29 cellular contexts compared by ENCODE assay signal in genomic region chr5:9380108-9380507, GRCh38.
DNase-seq lines count a peak whose midpoint lies in the region; ATAC-seq and TF ChIP-seq lines count a peak whose summit lies in the region.
"Had no signal": no experiment of that assay in that cellular context is flagged by ENCODE, and none has a peak within 500 bp of the region (broad histone marks: within the 10 kb centered on the region; RNA-seq: fewer than 3 reads in every experiment).

No MANE protein-coding gene starts in this region.

- H3K4me3 ChIP-seq in fibroblast of villous mesenchyme (ENCODE audit: low read depth, low read length) = no peak overlapping the region
- H3K4me3 ChIP-seq: BLaER1 treated with 17β-estradiol and CSF1 and Interleukin-3, amounts not matched to agents 10 nM and 100 nM; lung; MG63; right lobe of liver; upper lobe of left lung had no signal

- H3K4me1 Mint-ChIP-seq in type B pancreatic cell (ENCODE audit: unreplicated experiment) = peaks cover 12% of the 10 kb centered on the region
- H3K4me1 Mint-ChIP-seq in activated T-cell treated with anti-CD3 and anti-CD28 coated beads, Interleukin-2, amount 50 U/mL, for 72 hours (ENCODE audit: low read depth) = no peaks in the 10 kb centered on the region
- H3K4me1 Mint-ChIP-seq: activated T-helper 17 cell treated with anti-CD3 and anti-CD28 coated beads, Interleukin-2, amount 50 U/mL, for 72 hours; stimulated activated effector memory CD8-positive, alpha-beta T cell treated with anti-CD3 and anti-CD28 coated beads, Interleukin-12 subunit alpha, Interleukin-12 subunit beta, amount 100 ng/mL, for 72 hours had no signal

- H3K27me3 Mint-ChIP-seq in type B pancreatic cell = no peaks in the 10 kb centered on the region
- H3K27me3 Mint-ChIP-seq in activated T-cell treated with anti-CD3 and anti-CD28 coated beads, Interleukin-2, amount 50 U/mL, for 72 hours (ENCODE audit: low read depth) = no peaks in the 10 kb centered on the region
- H3K27me3 Mint-ChIP-seq: activated CD4-positive, alpha-beta memory T cell treated with anti-CD3 and anti-CD28 coated beads for 36 hours; activated T-helper 17 cell treated with anti-CD3 and anti-CD28 coated beads, Interleukin-2, amount 50 U/mL, for 72 hours; dendritic cell treated with granulocyte-macrophage colony-stimulating factor and Interleukin-4, amounts not matched to agents 40 ng/mL and 50 ng/mL, for 4 days had no signal

- no peak for ATAC-seq in GM18502 (IDR thresholded peaks at IDR 0.05; ENCODE audit: poor library complexity, unreplicated experiment)
- ATAC-seq in activated T-cell treated with anti-CD3 and anti-CD28 coated beads, Interleukin-2, amount 50 U/mL, for 72 hours (replicated peaks in 1 of 2) = no peak
- ATAC-seq: activated CD4-positive, CD25-positive, alpha-beta regulatory T cell treated with anti-CD3 and anti-CD28 coated beads, Interleukin-2, amount 50 U/mL, for 24 hours; activated naive CD4-positive, alpha-beta T cell treated with anti-CD3 and anti-CD28 coated beads, Interleukin-2, amount 50 U/mL, for 72 hours; activated T-helper 17 cell treated with anti-CD3 and anti-CD28 coated beads, Interleukin-2, amount 50 U/mL, for 72 hours; stimulated activated effector memory CD8-positive, alpha-beta T cell treated with anti-CD3 and anti-CD28 coated beads, Interleukin-12 subunit alpha, Interleukin-12 subunit beta, amount 100 ng/mL, for 72 hours had no signal

- H3K9me3 Mint-ChIP-seq in type B pancreatic cell = peaks cover 13% of the 10 kb centered on the region
- H3K9me3 Mint-ChIP-seq in activated T-cell treated with anti-CD3 and anti-CD28 coated beads, Interleukin-2, amount 50 U/mL, for 72 hours = peaks cover 2 to 14% of the 10 kb centered on the region in 2 donors
- H3K9me3 Mint-ChIP-seq: dendritic cell treated with granulocyte-macrophage colony-stimulating factor and Interleukin-4, amounts not matched to agents 40 ng/mL and 50 ng/mL, for 4 days; neural crest cell had no signal

- H3K4me3 Mint-ChIP-seq in type B pancreatic cell = peak overlapping the region; percentile 7
- H3K4me3 Mint-ChIP-seq in activated T-cell treated with anti-CD3 and anti-CD28 coated beads, Interleukin-2, amount 50 U/mL, for 72 hours = no peak overlapping the region
- H3K4me3 Mint-ChIP-seq: activated CD4-positive, alpha-beta memory T cell treated with anti-CD3 and anti-CD28 coated beads for 36 hours; activated T-helper 17 cell treated with anti-CD3 and anti-CD28 coated beads, Interleukin-2, amount 50 U/mL, for 72 hours; dendritic cell treated with granulocyte-macrophage colony-stimulating factor and Interleukin-4, amounts not matched to agents 40 ng/mL and 50 ng/mL, for 4 days; neural crest cell; stimulated activated effector memory CD8-positive, alpha-beta T cell treated with anti-CD3 and anti-CD28 coated beads, Interleukin-12 subunit alpha, Interleukin-12 subunit beta, amount 100 ng/mL, for 72 hours had no signal

- H3K27ac Mint-ChIP-seq in type B pancreatic cell = peak overlapping the region; percentile 78
- no peak overlapping the region for H3K27ac Mint-ChIP-seq in activated T-cell treated with anti-CD3 and anti-CD28 coated beads, Interleukin-2, amount 50 U/mL, for 72 hours
- H3K27ac Mint-ChIP-seq: activated CD4-positive, alpha-beta memory T cell treated with anti-CD3 and anti-CD28 coated beads for 36 hours; activated naive CD4-positive, alpha-beta T cell treated with anti-CD3 and anti-CD28 coated beads, Interleukin-2, amount 50 U/mL, for 72 hours; activated T-helper 17 cell treated with anti-CD3 and anti-CD28 coated beads, Interleukin-2, amount 50 U/mL, for 72 hours; dendritic cell treated with granulocyte-macrophage colony-stimulating factor and Interleukin-4, amounts not matched to agents 40 ng/mL and 50 ng/mL, for 4 days; stimulated activated effector memory CD8-positive, alpha-beta T cell treated with anti-CD3 and anti-CD28 coated beads, Interleukin-12 subunit alpha, Interleukin-12 subunit beta, amount 100 ng/mL, for 72 hours had no signal

- peak; percentile 44 for DNase-seq in HT1080 (ENCODE audit: low read depth)
- DNase-seq in amniotic epithelial cell (ENCODE audit: low read depth) = peak; percentile 91
- peak; percentile 44 for DNase-seq in fibroblast of villous mesenchyme (ENCODE audit: low read depth)
- DNase-seq in type B pancreatic cell (ENCODE audit: extremely low spot score, unreplicated experiment) = no peak
- no peak for DNase-seq in HK-2 (ENCODE audit: unreplicated experiment)
- no peak for DNase-seq in activated T-cell treated with anti-CD3 and anti-CD28 coated beads, Interleukin-2, amount 50 U/mL, for 72 hours
- DNase-seq in C1 segment of cervical spinal cord (lab: John Stamatoyannopoulos, UW) = no peak
- DNase-seq: activated CD4-positive, alpha-beta memory T cell treated with anti-CD3 and anti-CD28 coated beads for 36 hours; activated CD8-positive, alpha-beta memory T cell treated with anti-CD3 and anti-CD28 coated beads, Interleukin-2, amount 50 U/mL, for 48 hours; anterior cingulate cortex; central memory CD4-positive, alpha-beta T cell; COR-L47; DMS79; MG63; NCI-H1105 treated with DMSO at 0.1 percent for 48 hours; NCI-H1930; NCI-H524 treated with DMSO at 0.1 percent for 48 hours; right lobe of liver; stimulated activated CD4-positive, alpha-beta T cell treated with anti-CD3 and anti-CD28 coated beads, Interleukin-4, amount 100 ng/mL, for 24 hours; upper lobe of left lung had no signal

- H3K36me3 Mint-ChIP-seq in type B pancreatic cell = peaks cover 53% of the 10 kb centered on the region
- H3K36me3 Mint-ChIP-seq in activated T-cell treated with anti-CD3 and anti-CD28 coated beads, Interleukin-2, amount 50 U/mL, for 72 hours (ENCODE audit: insufficient read depth in 2 of 2) = no peaks in the 10 kb centered on the region
- H3K36me3 Mint-ChIP-seq: activated CD4-positive, alpha-beta memory T cell treated with anti-CD3 and anti-CD28 coated beads for 36 hours; stimulated activated effector memory CD8-positive, alpha-beta T cell treated with anti-CD3 and anti-CD28 coated beads, Interleukin-12 subunit alpha, Interleukin-12 subunit beta, amount 100 ng/mL, for 72 hours had no signal

- TF ChIP-seq CTCF in fibroblast of villous mesenchyme (IDR thresholded peaks at IDR 0.05; ENCODE audit: insufficient read depth, low read depth, low read length) (no peak), type B pancreatic cell (conservative IDR thresholded peaks at IDR 0.05) (no peak)

Comparison
In these comparisons a context has a peak if more than half of its experiments do, and no peak if none do; other contexts are left out.
1. DNase-seq: peak in HT1080 (single experiment), amniotic epithelial cell (single experiment) and fibroblast of villous mesenchyme (single experiment); none in type B pancreatic cell (single experiment), HK-2 (single experiment), activated T-cell treated with anti-CD3 and anti-CD28 coated beads, Interleukin-2, amount 50 U/mL, for 72 hours (0 of 2) and C1 segment of cervical spinal cord (0 of 14).